1 cellular context compared by ENCODE assay signal in the genomic region with DNA sequence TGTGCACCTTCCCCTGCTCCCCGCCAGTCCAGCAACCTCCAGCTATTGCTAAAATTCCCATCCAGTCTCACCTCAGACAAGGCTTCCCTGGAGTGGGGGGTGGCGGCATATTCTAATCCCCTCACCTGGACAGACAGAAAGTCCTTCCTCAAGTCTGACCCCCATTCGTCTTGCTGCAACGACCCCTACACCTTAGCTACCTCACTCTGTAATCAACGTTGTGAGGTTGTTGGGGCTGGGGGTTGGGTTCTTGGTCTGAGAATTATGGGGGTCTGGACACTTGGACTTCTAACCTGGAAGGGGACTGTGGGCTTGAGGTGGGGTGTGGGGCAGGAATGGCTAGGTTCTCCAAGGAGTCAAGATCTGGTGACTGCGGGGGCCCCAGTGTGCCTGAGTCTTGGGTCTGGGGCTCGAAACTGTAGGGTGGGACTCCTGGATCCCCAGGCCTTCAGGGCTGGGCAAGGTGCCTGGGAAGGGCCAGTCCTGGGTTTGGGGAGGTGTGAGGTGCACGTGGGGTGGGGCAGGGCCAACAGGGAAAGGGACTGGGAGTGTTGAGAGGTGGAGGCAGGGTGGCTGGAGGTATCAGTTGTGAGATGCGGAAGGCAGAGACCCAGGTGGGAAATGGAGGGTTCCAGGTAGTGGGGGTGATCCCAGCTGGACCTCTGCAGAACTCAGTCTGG.
TF ChIP-seq lines count a peak whose summit lies in the region.

No MANE protein-coding gene starts in this region.

TF ChIP-seq in WTC11, 78 proteins besides CTCF, POLR2A, EP300 and RAD21 (continued from another document):
- TF ChIP-seq, protein P1, sequence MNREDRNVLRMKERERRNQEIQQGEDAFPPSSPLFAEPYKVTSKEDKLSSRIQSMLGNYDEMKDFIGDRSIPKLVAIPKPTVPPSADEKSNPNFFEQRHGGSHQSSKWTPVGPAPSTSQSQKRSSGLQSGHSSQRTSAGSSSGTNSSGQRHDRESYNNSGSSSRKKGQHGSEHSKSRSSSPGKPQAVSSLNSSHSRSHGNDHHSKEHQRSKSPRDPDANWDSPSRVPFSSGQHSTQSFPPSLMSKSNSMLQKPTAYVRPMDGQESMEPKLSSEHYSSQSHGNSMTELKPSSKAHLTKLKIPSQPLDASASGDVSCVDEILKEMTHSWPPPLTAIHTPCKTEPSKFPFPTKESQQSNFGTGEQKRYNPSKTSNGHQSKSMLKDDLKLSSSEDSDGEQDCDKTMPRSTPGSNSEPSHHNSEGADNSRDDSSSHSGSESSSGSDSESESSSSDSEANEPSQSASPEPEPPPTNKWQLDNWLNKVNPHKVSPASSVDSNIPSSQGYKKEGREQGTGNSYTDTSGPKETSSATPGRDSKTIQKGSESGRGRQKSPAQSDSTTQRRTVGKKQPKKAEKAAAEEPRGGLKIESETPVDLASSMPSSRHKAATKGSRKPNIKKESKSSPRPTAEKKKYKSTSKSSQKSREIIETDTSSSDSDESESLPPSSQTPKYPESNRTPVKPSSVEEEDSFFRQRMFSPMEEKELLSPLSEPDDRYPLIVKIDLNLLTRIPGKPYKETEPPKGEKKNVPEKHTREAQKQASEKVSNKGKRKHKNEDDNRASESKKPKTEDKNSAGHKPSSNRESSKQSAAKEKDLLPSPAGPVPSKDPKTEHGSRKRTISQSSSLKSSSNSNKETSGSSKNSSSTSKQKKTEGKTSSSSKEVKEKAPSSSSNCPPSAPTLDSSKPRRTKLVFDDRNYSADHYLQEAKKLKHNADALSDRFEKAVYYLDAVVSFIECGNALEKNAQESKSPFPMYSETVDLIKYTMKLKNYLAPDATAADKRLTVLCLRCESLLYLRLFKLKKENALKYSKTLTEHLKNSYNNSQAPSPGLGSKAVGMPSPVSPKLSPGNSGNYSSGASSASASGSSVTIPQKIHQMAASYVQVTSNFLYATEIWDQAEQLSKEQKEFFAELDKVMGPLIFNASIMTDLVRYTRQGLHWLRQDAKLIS (CRISPR knock-in tag; IDR thresholded peaks at IDR 0.05; ENCODE audit: borderline replicate concordance) = no peak
- TF ChIP-seq ZNF532 (CRISPR knock-in tag; IDR thresholded peaks at IDR 0.05; ENCODE audit: borderline replicate concordance) (no peak), KAT7 (CRISPR knock-in tag; IDR thresholded peaks at IDR 0.05; ENCODE audit: borderline replicate concordance) (no peak), PREB (CRISPR knock-in tag; IDR thresholded peaks at IDR 0.05; ENCODE audit: borderline replicate concordance) (no peak), CREB1 (CRISPR knock-in tag; IDR thresholded peaks at IDR 0.05) (no peak), RELA (CRISPR knock-in tag; IDR thresholded peaks at IDR 0.05; ENCODE audit: borderline replicate concordance) (no peak), MXD4 (CRISPR knock-in tag; IDR thresholded peaks at IDR 0.05; ENCODE audit: borderline replicate concordance) (no peak), PRDM15 (CRISPR knock-in tag; IDR thresholded peaks at IDR 0.05) (no peak), E2F1 (CRISPR knock-in tag; IDR thresholded peaks at IDR 0.05) (no peak)
- TF ChIP-seq, protein P2, sequence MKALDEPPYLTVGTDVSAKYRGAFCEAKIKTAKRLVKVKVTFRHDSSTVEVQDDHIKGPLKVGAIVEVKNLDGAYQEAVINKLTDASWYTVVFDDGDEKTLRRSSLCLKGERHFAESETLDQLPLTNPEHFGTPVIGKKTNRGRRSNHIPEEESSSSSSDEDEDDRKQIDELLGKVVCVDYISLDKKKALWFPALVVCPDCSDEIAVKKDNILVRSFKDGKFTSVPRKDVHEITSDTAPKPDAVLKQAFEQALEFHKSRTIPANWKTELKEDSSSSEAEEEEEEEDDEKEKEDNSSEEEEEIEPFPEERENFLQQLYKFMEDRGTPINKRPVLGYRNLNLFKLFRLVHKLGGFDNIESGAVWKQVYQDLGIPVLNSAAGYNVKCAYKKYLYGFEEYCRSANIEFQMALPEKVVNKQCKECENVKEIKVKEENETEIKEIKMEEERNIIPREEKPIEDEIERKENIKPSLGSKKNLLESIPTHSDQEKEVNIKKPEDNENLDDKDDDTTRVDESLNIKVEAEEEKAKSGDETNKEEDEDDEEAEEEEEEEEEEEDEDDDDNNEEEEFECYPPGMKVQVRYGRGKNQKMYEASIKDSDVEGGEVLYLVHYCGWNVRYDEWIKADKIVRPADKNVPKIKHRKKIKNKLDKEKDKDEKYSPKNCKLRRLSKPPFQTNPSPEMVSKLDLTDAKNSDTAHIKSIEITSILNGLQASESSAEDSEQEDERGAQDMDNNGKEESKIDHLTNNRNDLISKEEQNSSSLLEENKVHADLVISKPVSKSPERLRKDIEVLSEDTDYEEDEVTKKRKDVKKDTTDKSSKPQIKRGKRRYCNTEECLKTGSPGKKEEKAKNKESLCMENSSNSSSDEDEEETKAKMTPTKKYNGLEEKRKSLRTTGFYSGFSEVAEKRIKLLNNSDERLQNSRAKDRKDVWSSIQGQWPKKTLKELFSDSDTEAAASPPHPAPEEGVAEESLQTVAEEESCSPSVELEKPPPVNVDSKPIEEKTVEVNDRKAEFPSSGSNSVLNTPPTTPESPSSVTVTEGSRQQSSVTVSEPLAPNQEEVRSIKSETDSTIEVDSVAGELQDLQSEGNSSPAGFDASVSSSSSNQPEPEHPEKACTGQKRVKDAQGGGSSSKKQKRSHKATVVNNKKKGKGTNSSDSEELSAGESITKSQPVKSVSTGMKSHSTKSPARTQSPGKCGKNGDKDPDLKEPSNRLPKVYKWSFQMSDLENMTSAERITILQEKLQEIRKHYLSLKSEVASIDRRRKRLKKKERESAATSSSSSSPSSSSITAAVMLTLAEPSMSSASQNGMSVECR (CRISPR knock-in tag; IDR thresholded peaks at IDR 0.05; ENCODE audit: borderline replicate concordance) = no peak
- TF ChIP-seq, protein P3, sequence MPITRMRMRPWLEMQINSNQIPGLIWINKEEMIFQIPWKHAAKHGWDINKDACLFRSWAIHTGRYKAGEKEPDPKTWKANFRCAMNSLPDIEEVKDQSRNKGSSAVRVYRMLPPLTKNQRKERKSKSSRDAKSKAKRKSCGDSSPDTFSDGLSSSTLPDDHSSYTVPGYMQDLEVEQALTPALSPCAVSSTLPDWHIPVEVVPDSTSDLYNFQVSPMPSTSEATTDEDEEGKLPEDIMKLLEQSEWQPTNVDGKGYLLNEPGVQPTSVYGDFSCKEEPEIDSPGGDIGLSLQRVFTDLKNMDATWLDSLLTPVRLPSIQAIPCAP (CRISPR knock-in tag; IDR thresholded peaks at IDR 0.05) = no peak
